In the genomic region with DNA sequence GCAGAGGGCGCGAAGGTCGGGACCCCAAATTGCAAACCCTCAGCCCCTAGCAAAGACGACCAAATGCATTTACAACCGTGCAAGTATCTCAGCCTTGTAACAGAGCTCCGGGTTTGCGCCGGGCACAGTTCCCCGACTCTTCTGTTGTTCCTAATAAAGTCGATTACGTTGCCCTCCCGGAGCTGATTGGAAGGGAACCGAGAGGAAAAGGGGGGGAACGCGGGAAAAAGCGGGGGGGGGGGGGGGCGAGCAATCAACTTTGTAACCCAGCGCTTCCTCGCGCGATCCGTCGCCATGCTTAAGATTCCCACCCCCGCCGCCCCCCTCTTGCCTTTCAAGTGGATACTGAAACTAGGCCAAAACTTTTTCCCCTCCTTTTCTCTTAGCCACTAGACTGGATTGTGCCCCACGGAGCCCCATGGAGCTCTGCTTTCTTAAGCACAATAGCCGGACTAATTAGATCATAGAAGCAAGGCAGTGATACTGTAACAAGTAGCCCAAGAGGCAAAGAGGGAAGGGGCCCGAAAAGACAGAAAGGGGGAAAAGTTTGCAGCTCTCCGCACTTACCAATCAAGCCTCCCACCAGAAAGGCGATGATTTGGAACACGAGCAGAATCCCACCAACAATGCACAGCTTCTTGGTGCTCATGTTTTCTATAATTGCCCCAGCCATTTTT, we compare ENCODE assay signal across 1 cellular context.
TF ChIP-seq lines count a peak whose summit lies in the region.

No MANE protein-coding gene starts in this region.

TF ChIP-seq in HEK293, 187 proteins besides CTCF, POLR2A, EP300 and RAD21 (continued from another document):
- TF ChIP-seq, protein P1, sequence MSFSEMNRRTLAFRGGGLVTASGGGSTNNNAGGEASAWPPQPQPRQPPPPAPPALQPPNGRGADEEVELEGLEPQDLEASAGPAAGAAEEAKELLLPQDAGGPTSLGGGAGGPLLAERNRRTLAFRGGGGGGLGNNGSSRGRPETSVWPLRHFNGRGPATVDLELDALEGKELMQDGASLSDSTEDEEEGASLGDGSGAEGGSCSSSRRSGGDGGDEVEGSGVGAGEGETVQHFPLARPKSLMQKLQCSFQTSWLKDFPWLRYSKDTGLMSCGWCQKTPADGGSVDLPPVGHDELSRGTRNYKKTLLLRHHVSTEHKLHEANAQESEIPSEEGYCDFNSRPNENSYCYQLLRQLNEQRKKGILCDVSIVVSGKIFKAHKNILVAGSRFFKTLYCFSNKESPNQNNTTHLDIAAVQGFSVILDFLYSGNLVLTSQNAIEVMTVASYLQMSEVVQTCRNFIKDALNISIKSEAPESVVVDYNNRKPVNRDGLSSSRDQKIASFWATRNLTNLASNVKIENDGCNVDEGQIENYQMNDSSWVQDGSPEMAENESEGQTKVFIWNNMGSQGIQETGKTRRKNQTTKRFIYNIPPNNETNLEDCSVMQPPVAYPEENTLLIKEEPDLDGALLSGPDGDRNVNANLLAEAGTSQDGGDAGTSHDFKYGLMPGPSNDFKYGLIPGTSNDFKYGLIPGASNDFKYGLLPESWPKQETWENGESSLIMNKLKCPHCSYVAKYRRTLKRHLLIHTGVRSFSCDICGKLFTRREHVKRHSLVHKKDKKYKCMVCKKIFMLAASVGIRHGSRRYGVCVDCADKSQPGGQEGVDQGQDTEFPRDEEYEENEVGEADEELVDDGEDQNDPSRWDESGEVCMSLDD (tag by site-specific recombination; IDR thresholded peaks at IDR 0.05): no peak
- TF ChIP-seq, protein P2, sequence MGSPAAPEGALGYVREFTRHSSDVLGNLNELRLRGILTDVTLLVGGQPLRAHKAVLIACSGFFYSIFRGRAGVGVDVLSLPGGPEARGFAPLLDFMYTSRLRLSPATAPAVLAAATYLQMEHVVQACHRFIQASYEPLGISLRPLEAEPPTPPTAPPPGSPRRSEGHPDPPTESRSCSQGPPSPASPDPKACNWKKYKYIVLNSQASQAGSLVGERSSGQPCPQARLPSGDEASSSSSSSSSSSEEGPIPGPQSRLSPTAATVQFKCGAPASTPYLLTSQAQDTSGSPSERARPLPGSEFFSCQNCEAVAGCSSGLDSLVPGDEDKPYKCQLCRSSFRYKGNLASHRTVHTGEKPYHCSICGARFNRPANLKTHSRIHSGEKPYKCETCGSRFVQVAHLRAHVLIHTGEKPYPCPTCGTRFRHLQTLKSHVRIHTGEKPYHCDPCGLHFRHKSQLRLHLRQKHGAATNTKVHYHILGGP (tag by site-specific recombination; IDR thresholded peaks at IDR 0.05): no peak
- peak; percentile 16 for TF ChIP-seq ZIC2 (tag by site-specific recombination; IDR thresholded peaks at IDR 0.05)
- TF ChIP-seq ZNF664 (tag by site-specific recombination; IDR thresholded peaks at IDR 0.05): no peak
